In the genomic region with DNA sequence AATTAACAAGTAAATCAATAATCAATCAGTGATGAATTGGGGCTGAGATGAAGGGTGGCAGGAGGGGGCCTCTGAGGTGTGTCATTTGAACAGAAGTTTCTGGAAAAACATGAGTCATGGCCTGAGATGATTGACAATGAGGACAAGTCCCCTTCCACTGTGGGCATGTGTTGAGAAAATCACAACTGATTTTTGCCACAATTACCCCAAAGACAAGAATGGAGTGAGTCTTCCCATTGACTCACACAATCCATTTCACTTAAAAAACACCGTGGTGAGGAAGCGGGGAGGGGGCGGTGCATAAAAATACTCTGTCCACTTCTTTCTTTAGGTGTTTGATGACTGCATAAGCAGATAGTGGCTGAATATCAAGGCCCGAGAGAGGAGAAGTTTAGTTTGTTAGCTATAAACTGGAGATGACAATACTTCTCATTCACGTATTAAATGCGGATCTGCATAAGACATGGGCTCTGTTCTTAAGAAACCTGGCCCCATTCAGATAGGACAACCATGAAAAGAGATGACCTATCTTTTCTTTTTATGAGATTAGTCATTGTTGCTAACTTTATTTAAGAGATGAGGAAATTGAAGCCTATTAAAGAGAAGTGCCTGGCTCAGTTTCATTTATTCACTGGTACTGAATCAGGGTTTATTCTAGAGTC, we compare ENCODE assay signal across 2 cellular contexts.
TF ChIP-seq lines count a peak whose summit lies in the region.

No MANE protein-coding gene starts in this region.

TF ChIP-seq in IMR-90, 13 proteins besides CTCF, POLR2A, EP300 and RAD21 (continued from another document):
- TF ChIP-seq MXI1 (IDR thresholded peaks at IDR 0.05; ENCODE audit: borderline replicate concordance, low read depth, low read length) (no peak), FOS (IDR thresholded peaks at IDR 0.05; ENCODE audit: low read depth, low read length) (no peak), CHD1 (IDR thresholded peaks at IDR 0.05; ENCODE audit: low read depth, low read length) (no peak), MAFK (IDR thresholded peaks at IDR 0.05; ENCODE audit: low read depth, low read length) (no peak), ELK1 (IDR thresholded peaks at IDR 0.05; ENCODE audit: borderline replicate concordance, low read depth, low read length) (no peak), RCOR1 (IDR thresholded peaks at IDR 0.05; ENCODE audit: insufficient replicate concordance, low read length) (no peak)
- TF ChIP-seq, protein P1, sequence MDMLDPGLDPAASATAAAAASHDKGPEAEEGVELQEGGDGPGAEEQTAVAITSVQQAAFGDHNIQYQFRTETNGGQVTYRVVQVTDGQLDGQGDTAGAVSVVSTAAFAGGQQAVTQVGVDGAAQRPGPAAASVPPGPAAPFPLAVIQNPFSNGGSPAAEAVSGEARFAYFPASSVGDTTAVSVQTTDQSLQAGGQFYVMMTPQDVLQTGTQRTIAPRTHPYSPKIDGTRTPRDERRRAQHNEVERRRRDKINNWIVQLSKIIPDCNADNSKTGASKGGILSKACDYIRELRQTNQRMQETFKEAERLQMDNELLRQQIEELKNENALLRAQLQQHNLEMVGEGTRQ (IDR thresholded peaks at IDR 0.05; ENCODE audit: low read depth, low read length): no peak

TF ChIP-seq in WTC11, 78 proteins besides CTCF, POLR2A, EP300 and RAD21:
- TF ChIP-seq, protein P2, sequence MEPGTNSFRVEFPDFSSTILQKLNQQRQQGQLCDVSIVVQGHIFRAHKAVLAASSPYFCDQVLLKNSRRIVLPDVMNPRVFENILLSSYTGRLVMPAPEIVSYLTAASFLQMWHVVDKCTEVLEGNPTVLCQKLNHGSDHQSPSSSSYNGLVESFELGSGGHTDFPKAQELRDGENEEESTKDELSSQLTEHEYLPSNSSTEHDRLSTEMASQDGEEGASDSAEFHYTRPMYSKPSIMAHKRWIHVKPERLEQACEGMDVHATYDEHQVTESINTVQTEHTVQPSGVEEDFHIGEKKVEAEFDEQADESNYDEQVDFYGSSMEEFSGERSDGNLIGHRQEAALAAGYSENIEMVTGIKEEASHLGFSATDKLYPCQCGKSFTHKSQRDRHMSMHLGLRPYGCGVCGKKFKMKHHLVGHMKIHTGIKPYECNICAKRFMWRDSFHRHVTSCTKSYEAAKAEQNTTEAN (CRISPR knock-in tag; IDR thresholded peaks at IDR 0.05): no peak
- TF ChIP-seq USF1 (CRISPR knock-in tag; IDR thresholded peaks at IDR 0.05): no peak
- TF ChIP-seq, protein P3, sequence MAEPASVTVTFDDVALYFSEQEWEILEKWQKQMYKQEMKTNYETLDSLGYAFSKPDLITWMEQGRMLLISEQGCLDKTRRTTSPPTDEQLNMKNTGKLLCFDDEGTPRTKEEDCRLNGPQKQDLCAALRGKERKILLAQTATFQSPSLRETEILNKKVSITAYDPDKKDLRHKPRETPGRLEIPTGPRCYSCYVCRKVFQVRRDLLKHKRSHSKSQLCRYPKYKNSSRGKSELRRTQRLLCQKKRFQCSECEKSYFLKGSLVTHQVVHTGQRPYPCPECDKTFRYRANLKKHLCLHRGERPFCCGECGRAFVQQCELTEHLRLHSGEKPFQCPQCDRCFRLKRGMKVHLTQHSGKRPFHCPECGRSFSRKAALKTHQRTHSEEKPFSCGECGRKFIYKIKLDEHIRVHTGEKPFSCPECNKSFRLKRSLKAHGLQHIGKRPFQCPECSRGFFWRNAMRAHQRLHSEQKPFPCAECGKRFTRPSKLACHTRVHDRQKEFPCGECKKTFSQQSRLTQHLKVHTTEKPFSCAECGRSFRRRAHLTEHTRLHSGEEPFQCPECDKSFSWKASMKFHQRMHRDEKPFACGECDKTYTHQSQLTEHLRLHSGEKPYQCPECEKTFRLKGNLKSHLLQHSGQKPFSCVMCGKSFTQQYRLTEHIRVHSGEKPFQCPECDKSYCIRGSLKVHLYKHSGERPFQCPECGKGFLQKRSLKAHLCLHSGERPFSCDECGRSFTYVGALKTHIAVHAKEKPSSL (CRISPR knock-in tag; conservative IDR thresholded peaks at IDR 0.05): no peak
- TF ChIP-seq CREM (CRISPR knock-in tag; IDR thresholded peaks at IDR 0.05): no peak
- TF ChIP-seq, protein P4, sequence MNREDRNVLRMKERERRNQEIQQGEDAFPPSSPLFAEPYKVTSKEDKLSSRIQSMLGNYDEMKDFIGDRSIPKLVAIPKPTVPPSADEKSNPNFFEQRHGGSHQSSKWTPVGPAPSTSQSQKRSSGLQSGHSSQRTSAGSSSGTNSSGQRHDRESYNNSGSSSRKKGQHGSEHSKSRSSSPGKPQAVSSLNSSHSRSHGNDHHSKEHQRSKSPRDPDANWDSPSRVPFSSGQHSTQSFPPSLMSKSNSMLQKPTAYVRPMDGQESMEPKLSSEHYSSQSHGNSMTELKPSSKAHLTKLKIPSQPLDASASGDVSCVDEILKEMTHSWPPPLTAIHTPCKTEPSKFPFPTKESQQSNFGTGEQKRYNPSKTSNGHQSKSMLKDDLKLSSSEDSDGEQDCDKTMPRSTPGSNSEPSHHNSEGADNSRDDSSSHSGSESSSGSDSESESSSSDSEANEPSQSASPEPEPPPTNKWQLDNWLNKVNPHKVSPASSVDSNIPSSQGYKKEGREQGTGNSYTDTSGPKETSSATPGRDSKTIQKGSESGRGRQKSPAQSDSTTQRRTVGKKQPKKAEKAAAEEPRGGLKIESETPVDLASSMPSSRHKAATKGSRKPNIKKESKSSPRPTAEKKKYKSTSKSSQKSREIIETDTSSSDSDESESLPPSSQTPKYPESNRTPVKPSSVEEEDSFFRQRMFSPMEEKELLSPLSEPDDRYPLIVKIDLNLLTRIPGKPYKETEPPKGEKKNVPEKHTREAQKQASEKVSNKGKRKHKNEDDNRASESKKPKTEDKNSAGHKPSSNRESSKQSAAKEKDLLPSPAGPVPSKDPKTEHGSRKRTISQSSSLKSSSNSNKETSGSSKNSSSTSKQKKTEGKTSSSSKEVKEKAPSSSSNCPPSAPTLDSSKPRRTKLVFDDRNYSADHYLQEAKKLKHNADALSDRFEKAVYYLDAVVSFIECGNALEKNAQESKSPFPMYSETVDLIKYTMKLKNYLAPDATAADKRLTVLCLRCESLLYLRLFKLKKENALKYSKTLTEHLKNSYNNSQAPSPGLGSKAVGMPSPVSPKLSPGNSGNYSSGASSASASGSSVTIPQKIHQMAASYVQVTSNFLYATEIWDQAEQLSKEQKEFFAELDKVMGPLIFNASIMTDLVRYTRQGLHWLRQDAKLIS (CRISPR knock-in tag; IDR thresholded peaks at IDR 0.05; ENCODE audit: borderline replicate concordance): no peak
- no peak for TF ChIP-seq NFYB (CRISPR knock-in tag; conservative IDR thresholded peaks at IDR 0.05; ENCODE audit: low read depth)
TF ChIP-seq in WTC11: peak in this region for 0.
